ENCODE assay signal across 1 cellular context in the genomic region with DNA sequence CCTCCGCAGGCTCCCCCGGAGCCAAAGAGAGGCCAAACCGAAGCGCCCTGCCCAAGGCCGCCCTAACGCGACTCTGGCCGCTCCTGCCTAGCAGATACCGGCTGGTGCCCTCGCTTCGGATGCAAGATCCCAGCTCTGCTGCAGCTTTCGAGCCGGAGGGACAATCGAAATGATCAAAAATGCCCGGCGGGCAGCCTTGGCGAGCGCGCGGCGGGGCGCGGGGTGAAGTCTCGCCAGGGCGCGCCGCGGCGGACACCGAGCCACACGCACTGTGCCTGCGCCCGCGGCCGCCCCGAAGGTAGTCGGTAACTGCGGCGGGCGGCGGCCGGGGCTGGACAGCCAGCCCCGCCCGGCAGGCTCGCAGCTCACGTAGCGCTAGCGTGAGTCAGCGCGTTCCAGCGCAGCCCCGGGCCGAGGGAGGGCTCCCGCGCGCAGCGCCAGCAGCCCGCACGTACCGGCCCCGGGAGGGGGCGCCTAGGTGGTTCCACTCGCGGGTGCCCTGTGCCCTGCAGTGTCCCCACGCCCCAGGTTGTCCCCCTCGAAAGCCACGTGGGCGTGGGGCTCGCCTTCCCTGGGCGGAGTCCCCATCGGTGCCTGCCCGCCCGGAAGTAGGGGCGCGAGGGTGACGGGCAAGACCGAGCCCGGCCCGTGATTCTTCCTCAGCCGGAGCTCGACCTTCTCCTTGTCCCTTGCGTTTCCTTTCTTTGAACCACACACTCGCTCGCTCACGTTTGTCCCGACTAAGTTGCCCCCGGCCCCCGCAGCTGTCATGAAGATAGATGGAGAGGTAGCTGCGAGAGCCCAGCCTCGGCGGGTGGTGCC.
TF ChIP-seq lines count a peak whose summit lies in the region.

No MANE protein-coding gene starts in this region.

TF ChIP-seq in K562, 482 proteins besides CTCF, POLR2A, EP300 and RAD21 (continued from another document and continues in another):
- TF ChIP-seq, protein P1, sequence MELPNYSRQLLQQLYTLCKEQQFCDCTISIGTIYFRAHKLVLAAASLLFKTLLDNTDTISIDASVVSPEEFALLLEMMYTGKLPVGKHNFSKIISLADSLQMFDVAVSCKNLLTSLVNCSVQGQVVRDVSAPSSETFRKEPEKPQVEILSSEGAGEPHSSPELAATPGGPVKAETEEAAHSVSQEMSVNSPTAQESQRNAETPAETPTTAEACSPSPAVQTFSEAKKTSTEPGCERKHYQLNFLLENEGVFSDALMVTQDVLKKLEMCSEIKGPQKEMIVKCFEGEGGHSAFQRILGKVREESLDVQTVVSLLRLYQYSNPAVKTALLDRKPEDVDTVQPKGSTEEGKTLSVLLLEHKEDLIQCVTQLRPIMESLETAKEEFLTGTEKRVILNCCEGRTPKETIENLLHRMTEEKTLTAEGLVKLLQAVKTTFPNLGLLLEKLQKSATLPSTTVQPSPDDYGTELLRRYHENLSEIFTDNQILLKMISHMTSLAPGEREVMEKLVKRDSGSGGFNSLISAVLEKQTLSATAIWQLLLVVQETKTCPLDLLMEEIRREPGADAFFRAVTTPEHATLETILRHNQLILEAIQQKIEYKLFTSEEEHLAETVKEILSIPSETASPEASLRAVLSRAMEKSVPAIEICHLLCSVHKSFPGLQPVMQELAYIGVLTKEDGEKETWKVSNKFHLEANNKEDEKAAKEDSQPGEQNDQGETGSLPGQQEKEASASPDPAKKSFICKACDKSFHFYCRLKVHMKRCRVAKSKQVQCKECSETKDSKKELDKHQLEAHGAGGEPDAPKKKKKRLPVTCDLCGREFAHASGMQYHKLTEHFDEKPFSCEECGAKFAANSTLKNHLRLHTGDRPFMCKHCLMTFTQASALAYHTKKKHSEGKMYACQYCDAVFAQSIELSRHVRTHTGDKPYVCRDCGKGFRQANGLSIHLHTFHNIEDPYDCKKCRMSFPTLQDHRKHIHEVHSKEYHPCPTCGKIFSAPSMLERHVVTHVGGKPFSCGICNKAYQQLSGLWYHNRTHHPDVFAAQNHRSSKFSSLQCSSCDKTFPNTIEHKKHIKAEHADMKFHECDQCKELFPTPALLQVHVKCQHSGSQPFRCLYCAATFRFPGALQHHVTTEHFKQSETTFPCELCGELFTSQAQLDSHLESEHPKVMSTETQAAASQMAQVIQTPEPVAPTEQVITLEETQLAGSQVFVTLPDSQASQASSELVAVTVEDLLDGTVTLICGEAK (IDR thresholded peaks at IDR 0.05): no peak
- TF ChIP-seq, protein P1 (CRISPR knock-in tag; IDR thresholded peaks at IDR 0.05): no peak
- TF ChIP-seq, protein P2, sequence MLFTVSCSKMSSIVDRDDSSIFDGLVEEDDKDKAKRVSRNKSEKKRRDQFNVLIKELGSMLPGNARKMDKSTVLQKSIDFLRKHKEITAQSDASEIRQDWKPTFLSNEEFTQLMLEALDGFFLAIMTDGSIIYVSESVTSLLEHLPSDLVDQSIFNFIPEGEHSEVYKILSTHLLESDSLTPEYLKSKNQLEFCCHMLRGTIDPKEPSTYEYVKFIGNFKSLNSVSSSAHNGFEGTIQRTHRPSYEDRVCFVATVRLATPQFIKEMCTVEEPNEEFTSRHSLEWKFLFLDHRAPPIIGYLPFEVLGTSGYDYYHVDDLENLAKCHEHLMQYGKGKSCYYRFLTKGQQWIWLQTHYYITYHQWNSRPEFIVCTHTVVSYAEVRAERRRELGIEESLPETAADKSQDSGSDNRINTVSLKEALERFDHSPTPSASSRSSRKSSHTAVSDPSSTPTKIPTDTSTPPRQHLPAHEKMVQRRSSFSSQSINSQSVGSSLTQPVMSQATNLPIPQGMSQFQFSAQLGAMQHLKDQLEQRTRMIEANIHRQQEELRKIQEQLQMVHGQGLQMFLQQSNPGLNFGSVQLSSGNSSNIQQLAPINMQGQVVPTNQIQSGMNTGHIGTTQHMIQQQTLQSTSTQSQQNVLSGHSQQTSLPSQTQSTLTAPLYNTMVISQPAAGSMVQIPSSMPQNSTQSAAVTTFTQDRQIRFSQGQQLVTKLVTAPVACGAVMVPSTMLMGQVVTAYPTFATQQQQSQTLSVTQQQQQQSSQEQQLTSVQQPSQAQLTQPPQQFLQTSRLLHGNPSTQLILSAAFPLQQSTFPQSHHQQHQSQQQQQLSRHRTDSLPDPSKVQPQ (CRISPR knock-in tag; IDR thresholded peaks at IDR 0.05; ENCODE audit: borderline replicate concordance): no peak
- no peak for TF ChIP-seq TOE1 (IDR thresholded peaks at IDR 0.05; ENCODE audit: borderline replicate concordance)
- TF ChIP-seq TOE1 (CRISPR knock-in tag; IDR thresholded peaks at IDR 0.05; ENCODE audit: borderline replicate concordance, low read depth): no peak
- peak; percentile 44; the same call in 1 of the 2 replicates for TF ChIP-seq KLF13 (tag; IDR thresholded peaks at IDR 0.05; ENCODE audit: borderline replicate concordance, low read depth)
- peak; percentile 61 for TF ChIP-seq SOX6 (IDR thresholded peaks at IDR 0.05)
- no peak for TF ChIP-seq MCM7 (IDR thresholded peaks at IDR 0.05)
- TF ChIP-seq RAD51 (IDR thresholded peaks at IDR 0.05; ENCODE audit: borderline replicate concordance, low read depth): 0 out of 2 replicates have a peak, but pooled peaks have one; percentile 19
- TF ChIP-seq E2F3 (CRISPR knock-in tag; IDR thresholded peaks at IDR 0.05): no peak
- TF ChIP-seq RBM14 (IDR thresholded peaks at IDR 0.05; ENCODE audit: borderline replicate concordance, insufficient read depth, low read depth, low read length): no peak
- TF ChIP-seq HSF4 (CRISPR knock-in tag; IDR thresholded peaks at IDR 0.05; ENCODE audit: borderline replicate concordance): no peak
- TF ChIP-seq HMG20B (CRISPR knock-in tag; IDR thresholded peaks at IDR 0.05): no peak
- peak; percentile 33; the same call in 1 of the 2 replicates for TF ChIP-seq CREB1 (IDR thresholded peaks at IDR 0.05)
- peak; percentile 50; the same call in 1 of the 2 replicates for TF ChIP-seq CREB1 (CRISPR knock-in tag; IDR thresholded peaks at IDR 0.05)
- TF ChIP-seq SMARCB1 (IDR thresholded peaks at IDR 0.05; ENCODE audit: insufficient read length, low read depth): no peak
- no peak for TF ChIP-seq ARID2 (IDR thresholded peaks at IDR 0.05)
- TF ChIP-seq ZNF3 (CRISPR knock-in tag; IDR thresholded peaks at IDR 0.05): no peak
- TF ChIP-seq, protein P3, sequence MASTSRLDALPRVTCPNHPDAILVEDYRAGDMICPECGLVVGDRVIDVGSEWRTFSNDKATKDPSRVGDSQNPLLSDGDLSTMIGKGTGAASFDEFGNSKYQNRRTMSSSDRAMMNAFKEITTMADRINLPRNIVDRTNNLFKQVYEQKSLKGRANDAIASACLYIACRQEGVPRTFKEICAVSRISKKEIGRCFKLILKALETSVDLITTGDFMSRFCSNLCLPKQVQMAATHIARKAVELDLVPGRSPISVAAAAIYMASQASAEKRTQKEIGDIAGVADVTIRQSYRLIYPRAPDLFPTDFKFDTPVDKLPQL (IDR thresholded peaks at IDR 0.05; ENCODE audit: extremely low read depth, insufficient read length): no peak
- no peak for TF ChIP-seq XRCC4 (IDR thresholded peaks at IDR 0.05; ENCODE audit: extremely low read depth, insufficient read depth, insufficient read length)
- TF ChIP-seq, protein P4, sequence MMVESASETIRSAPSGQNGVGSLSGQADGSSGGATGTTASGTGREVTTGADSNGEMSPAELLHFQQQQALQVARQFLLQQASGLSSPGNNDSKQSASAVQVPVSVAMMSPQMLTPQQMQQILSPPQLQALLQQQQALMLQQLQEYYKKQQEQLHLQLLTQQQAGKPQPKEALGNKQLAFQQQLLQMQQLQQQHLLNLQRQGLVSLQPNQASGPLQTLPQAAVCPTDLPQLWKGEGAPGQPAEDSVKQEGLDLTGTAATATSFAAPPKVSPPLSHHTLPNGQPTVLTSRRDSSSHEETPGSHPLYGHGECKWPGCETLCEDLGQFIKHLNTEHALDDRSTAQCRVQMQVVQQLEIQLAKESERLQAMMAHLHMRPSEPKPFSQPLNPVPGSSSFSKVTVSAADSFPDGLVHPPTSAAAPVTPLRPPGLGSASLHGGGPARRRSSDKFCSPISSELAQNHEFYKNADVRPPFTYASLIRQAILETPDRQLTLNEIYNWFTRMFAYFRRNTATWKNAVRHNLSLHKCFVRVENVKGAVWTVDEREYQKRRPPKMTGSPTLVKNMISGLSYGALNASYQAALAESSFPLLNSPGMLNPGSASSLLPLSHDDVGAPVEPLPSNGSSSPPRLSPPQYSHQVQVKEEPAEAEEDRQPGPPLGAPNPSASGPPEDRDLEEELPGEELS (CRISPR knock-in tag; IDR thresholded peaks at IDR 0.05; ENCODE audit: borderline replicate concordance): no peak
- TF ChIP-seq ZNF436 (CRISPR knock-in tag; IDR thresholded peaks at IDR 0.05): no peak
- no peak for TF ChIP-seq BCL6 (CRISPR knock-in tag; IDR thresholded peaks at IDR 0.05)
- TF ChIP-seq STAG1 (CRISPR knock-in tag; IDR thresholded peaks at IDR 0.05; ENCODE audit: borderline replicate concordance): no peak
- TF ChIP-seq ZNF23 (CRISPR knock-in tag; IDR thresholded peaks at IDR 0.05): no peak
- TF ChIP-seq ZEB2 (IDR thresholded peaks at IDR 0.05): no peak
- TF ChIP-seq, protein P5, sequence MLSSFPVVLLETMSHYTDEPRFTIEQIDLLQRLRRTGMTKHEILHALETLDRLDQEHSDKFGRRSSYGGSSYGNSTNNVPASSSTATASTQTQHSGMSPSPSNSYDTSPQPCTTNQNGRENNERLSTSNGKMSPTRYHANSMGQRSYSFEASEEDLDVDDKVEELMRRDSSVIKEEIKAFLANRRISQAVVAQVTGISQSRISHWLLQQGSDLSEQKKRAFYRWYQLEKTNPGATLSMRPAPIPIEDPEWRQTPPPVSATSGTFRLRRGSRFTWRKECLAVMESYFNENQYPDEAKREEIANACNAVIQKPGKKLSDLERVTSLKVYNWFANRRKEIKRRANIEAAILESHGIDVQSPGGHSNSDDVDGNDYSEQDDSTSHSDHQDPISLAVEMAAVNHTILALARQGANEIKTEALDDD (IDR thresholded peaks at IDR 0.05): no peak
- peak; percentile 66; the same call in 1 of the 2 replicates for TF ChIP-seq ESRRA (IDR thresholded peaks at IDR 0.05; ENCODE audit: borderline replicate concordance, low read depth)
- TF ChIP-seq POLR2B (IDR thresholded peaks at IDR 0.05; ENCODE audit: low read depth, partially characterized antibody): peak; percentile 50
- peak; percentile 87; the same call in 1 of the 2 replicates for TF ChIP-seq MTA3 (IDR thresholded peaks at IDR 0.05; ENCODE audit: borderline replicate concordance)
- TF ChIP-seq, protein P6, sequence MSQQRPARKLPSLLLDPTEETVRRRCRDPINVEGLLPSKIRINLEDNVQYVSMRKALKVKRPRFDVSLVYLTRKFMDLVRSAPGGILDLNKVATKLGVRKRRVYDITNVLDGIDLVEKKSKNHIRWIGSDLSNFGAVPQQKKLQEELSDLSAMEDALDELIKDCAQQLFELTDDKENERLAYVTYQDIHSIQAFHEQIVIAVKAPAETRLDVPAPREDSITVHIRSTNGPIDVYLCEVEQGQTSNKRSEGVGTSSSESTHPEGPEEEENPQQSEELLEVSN (IDR thresholded peaks at IDR 0.05; ENCODE audit: borderline replicate concordance in 1 of 2, extremely low read depth in 1 of 2, insufficient read depth in 1 of 2, insufficient read length in 1 of 2, low read depth in 1 of 2, low read length in 1 of 2, poor library complexity in 1 of 2, severe bottlenecking in 1 of 2): peak; percentile 74 to 82
- TF ChIP-seq RNF2 (IDR thresholded peaks at IDR 0.05): 0 out of 2 replicates have a peak, but pooled peaks have one; percentile 19
- TF ChIP-seq ZNF77 (CRISPR knock-in tag; IDR thresholded peaks at IDR 0.05): no peak
- TF ChIP-seq TGIF2 (CRISPR knock-in tag; IDR thresholded peaks at IDR 0.05): no peak
- TF ChIP-seq POLR2AphosphoS5 (IDR thresholded peaks at IDR 0.05; ENCODE audit: control insufficient read depth, insufficient read depth, low read depth, low read length): 0 out of 2 replicates have a peak, but pooled peaks have one; percentile 19
- TF ChIP-seq ZNF347 (CRISPR knock-in tag; IDR thresholded peaks at IDR 0.05; ENCODE audit: low read depth): no peak
- TF ChIP-seq, protein P7, sequence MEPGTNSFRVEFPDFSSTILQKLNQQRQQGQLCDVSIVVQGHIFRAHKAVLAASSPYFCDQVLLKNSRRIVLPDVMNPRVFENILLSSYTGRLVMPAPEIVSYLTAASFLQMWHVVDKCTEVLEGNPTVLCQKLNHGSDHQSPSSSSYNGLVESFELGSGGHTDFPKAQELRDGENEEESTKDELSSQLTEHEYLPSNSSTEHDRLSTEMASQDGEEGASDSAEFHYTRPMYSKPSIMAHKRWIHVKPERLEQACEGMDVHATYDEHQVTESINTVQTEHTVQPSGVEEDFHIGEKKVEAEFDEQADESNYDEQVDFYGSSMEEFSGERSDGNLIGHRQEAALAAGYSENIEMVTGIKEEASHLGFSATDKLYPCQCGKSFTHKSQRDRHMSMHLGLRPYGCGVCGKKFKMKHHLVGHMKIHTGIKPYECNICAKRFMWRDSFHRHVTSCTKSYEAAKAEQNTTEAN (CRISPR knock-in tag; IDR thresholded peaks at IDR 0.05): no peak
- TF ChIP-seq NR4A1 (CRISPR knock-in tag; IDR thresholded peaks at IDR 0.05): no peak
- TF ChIP-seq NR4A1 (tag; IDR thresholded peaks at IDR 0.05): no peak
- no peak for TF ChIP-seq POLR3A (IDR thresholded peaks at IDR 0.05; ENCODE audit: borderline replicate concordance, extremely low read depth, insufficient read depth, insufficient read length)
